In the genomic region with DNA sequence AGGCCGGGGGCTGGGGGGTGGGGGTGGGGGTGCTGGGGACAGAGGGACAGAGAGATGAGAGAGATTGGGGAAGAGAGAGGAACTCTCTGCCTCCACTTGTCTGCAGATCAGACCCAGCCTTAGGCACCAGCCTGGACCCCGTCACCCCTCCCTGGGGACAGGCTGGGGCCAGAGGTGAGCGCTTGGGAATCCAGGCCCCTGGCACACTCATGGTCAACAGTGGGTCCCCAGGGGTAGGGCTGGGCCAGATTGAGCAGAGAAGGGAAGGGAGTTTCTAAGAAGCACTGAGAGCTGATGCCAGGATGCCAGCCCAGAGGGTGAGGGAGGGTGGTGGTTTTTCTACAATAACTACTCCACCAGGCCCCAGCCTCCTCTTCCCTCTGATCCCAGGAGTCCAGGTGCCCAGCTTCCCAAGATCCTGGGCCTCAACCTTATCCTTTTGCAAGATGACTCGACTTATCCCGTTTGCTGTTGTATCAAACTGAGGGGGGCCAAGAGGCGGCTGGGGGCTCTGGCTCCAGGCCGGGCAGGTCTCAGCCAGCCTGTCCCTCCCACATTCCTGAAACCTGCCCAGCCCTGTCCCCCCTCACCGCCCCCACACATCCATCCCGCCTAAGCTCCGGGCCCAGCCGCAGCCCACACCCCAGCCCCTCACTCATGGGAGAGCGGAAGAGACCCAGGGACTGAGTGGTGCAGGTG, we compare ENCODE assay signal across 16 cellular contexts. TPM values are rescaled to one million over a fixed set of nuclear protein-coding genes. Genes with fewer than 3 reads are reported as not detected.
DNase-seq lines count a peak whose midpoint lies in the region; ATAC-seq and TF ChIP-seq lines count a peak whose summit lies in the region.
"Had no signal": no experiment of that assay in that cellular context is flagged by ENCODE, and none has a peak within 500 bp of the region (broad histone marks: within the 10 kb centered on the region; RNA-seq: fewer than 3 reads in every experiment).

No MANE protein-coding gene starts in this region.

- peak; percentile 20 to 25 for ATAC-seq in right cardiac atrium
- ATAC-seq in psoas muscle: no peak
- ATAC-seq in HG03108 (IDR thresholded peaks at IDR 0.05; ENCODE audit: unreplicated experiment): no peak
- ATAC-seq in HG02759 (IDR thresholded peaks at IDR 0.05; ENCODE audit: unreplicated experiment): no peak
- ATAC-seq: activated CD8-positive, alpha-beta T cell treated with anti-CD3 and anti-CD28 coated beads for 36 hours had no signal

- peaks cover 3% of the 10 kb centered on the region for H3K27me3 ChIP-seq in AG04450 (ENCODE audit: control insufficient read depth, insufficient read depth, low read length)
- no peaks in the 10 kb centered on the region for H3K27me3 ChIP-seq in right cardiac atrium (ENCODE audit: control insufficient read depth, insufficient read depth)
- no peaks in the 10 kb centered on the region for H3K27me3 ChIP-seq in psoas muscle (ENCODE audit: insufficient read depth in 3 of 3, low read length in 2 of 3)

- intact Hi-C loops in right cardiac atrium (cut with DNase I) (loop anchor here in 1 of 4 donors (5.0 kb wide), 1 partner anchor 32 kb away; no protein-coding TSS in a partner anchor), psoas muscle (cut with DNase I) (loop anchor here in 1 of 2 donors (5.0 kb wide), 1 partner anchor 32 kb away; no protein-coding TSS in a partner anchor)

- TF ChIP-seq CTCF in AG04450 (IDR thresholded peaks at IDR 0.05; ENCODE audit: low read depth, low read length) (no peak), psoas muscle (IDR thresholded peaks at IDR 0.05) (no peak)

- H3K9me3 ChIP-seq in AG04450 (ENCODE audit: control insufficient read depth, insufficient read depth, low read length): no peaks in the 10 kb centered on the region; the same call in 1 of the 2 replicates
- no peaks in the 10 kb centered on the region for H3K9me3 ChIP-seq in right cardiac atrium (ENCODE audit: control insufficient read depth, low read length)
- no peaks in the 10 kb centered on the region for H3K9me3 ChIP-seq in psoas muscle

- H3K4me3 ChIP-seq in AG04450 (ENCODE audit: low read depth, low read length) (peak overlapping the region; percentile 25), right cardiac atrium (ENCODE audit: low read length) (peak overlapping the region; percentile 66), psoas muscle (peak overlapping the region; percentile 78)

- POLR2A ChIA-PET in AG04450 (lab: Yijun Ruan, JAX): interaction anchor here (0.7 to 1.7 kb wide), 2 partner anchors 30 to 39 kb away, joined by 5 read pairs; no protein-coding TSS in a partner anchor

- H3K27ac ChIP-seq in AG04450 (ENCODE audit: low read depth, low read length) (no peak overlapping the region), right cardiac atrium (ENCODE audit: low read length) (no peak overlapping the region), psoas muscle (no peak overlapping the region)

- H3K4me1 ChIP-seq in right cardiac atrium (ENCODE audit: control insufficient read depth, insufficient read depth, low read length) (peaks cover 4% of the 10 kb centered on the region), psoas muscle (peaks cover 18% of the 10 kb centered on the region)

- 56% methylated on average over 12 of the region's 12 CpGs for WGBS in right cardiac atrium
- 63 to 67% (median 66%) methylated on average over 12 of the region's 12 CpGs for WGBS in psoas muscle, 3 donors

- CTCF ChIA-PET in AG04450 (lab: Charles Lee): interaction anchor here (1.4 to 3.3 kb wide), 3 partner anchors 15 to 86 kb away, joined by 3 to 20 read pairs (median 8); no protein-coding TSS in a partner anchor

- no peak for TF ChIP-seq RAD21 in Ishikawa (IDR thresholded peaks at IDR 0.05; ENCODE audit: low read depth)

- H3K36me3 ChIP-seq in psoas muscle (ENCODE audit: insufficient read depth in 1 of 2, low read depth in 1 of 2): peaks cover 0 to 18% of the 10 kb centered on the region in 2 donors

- DNase-seq in AG04450 (ENCODE audit: low read depth, low spot score) (no peak), right cardiac atrium (peak in 2 of 3 donors; percentile 25 to 31), psoas muscle (no peak), hippocampal formation (lab: John Stamatoyannopoulos, UW) (no peak), HuH-7 (ENCODE audit: low spot score) (no peak)
- DNase-seq: activated CD8-positive, alpha-beta T cell treated with anti-CD3 and anti-CD28 coated beads for 36 hours; central memory CD4-positive, alpha-beta T cell; kidney glomerular epithelial cell; NCI-H1105 treated with DMSO at 0.1 percent for 48 hours; T-helper 9 cell had no signal

- no peak for TF ChIP-seq EP300 in Ishikawa (IDR thresholded peaks at IDR 0.05; ENCODE audit: borderline replicate concordance)

TF ChIP-seq in Ishikawa, 13 proteins besides CTCF, POLR2A, EP300 and RAD21:
- TF ChIP-seq ZBTB7A (IDR thresholded peaks at IDR 0.05; ENCODE audit: low read depth): 0 out of 2 replicates have a peak, but pooled peaks have one; percentile 19
- TF ChIP-seq EGR1 (IDR thresholded peaks at IDR 0.05): peak; percentile 43; the same call in 1 of the 2 replicates
- no peak for TF ChIP-seq YY1 (IDR thresholded peaks at IDR 0.05; ENCODE audit: low read depth)
- no peak for TF ChIP-seq CEBPB (IDR thresholded peaks at IDR 0.05)
- TF ChIP-seq TCF12 (IDR thresholded peaks at IDR 0.05; ENCODE audit: low read depth): no peak
TF ChIP-seq in Ishikawa: peak in this region for 2.

RNA-seq across cellular contexts. Expression of gene BCAM, which starts 1.1 kb away (rescaled TPM):
- polyA plus RNA-seq in AG04450 (2011; rRNA removed) (8.4 and 9.7 TPM in 2 replicates), right cardiac atrium (107 TPM), psoas muscle (10 to 100 TPM; 12.5 to 15.8 (median 15.7) TPM)
- polyA minus RNA-seq in AG04450 (2011; rRNA and poly(A)+ RNA removed): 5.6 and 8.0 TPM in 2 replicates
- total RNA-seq in right cardiac atrium (100 to 1,000 TPM in 1 of 4 donors, 10 to 100 TPM in 3; 69.9 to 130 (median 80.1) TPM), psoas muscle (10 to 100 TPM; 20.0 to 44.9 (median 25.0) TPM)
- total RNA-seq: activated CD8-positive, alpha-beta T cell treated with anti-CD3 and anti-CD28 coated beads for 36 hours had no signal

RNA-seq across cellular contexts. Expression of gene CBLC, which starts 32.3 kb away (rescaled TPM):
- polyA plus RNA-seq in AG04450 (2011; rRNA removed) (not detected in 2 replicates), right cardiac atrium (not detected), psoas muscle (under 1 TPM in 1 of 3 donors, not detected in 2; 0.08 TPM)
- polyA minus RNA-seq in AG04450 (2011; rRNA and poly(A)+ RNA removed): not detected in 2 replicates
- total RNA-seq in right cardiac atrium (not detected), psoas muscle (under 1 TPM in 1 of 4 donors, not detected in 3; 0.34 TPM)
- total RNA-seq: activated CD8-positive, alpha-beta T cell treated with anti-CD3 and anti-CD28 coated beads for 36 hours; Daoy; H4; NCI-H460 had no signal

RNA-seq across cellular contexts. Expression of gene NECTIN2, which starts 36.1 kb away (rescaled TPM):
- polyA plus RNA-seq in AG04450 (2011; rRNA removed) (80.2 and 110 TPM in 2 replicates), right cardiac atrium (44.2 TPM), psoas muscle (10 to 100 TPM in 2 of 3 donors, 1 to 10 TPM in 1; 9.0 to 18.1 (median 11.2) TPM)
- 91.0 and 114 TPM in 2 replicates for polyA minus RNA-seq in AG04450 (2011; rRNA and poly(A)+ RNA removed)
- total RNA-seq in right cardiac atrium (100 to 1,000 TPM in 1 of 4 donors, 10 to 100 TPM in 3; 47.8 to 106 (median 57.5) TPM), psoas muscle (10 to 100 TPM; 17.5 to 32.9 (median 24.1) TPM)

Comparison
In these comparisons a context has a peak if more than half of its experiments do, and no peak if none do; other contexts are left out.
1. DNase-seq: peak in right cardiac atrium (2 of 3); none in AG04450 (single experiment), psoas muscle (0 of 2), hippocampal formation (0 of 2) and HuH-7 (single experiment).
2. H3K4me3 ChIP-seq: peak in every context shown above with its lines; median percentile 78 in psoas muscle; 66 in right cardiac atrium; 25 in AG04450.
3. ATAC-seq: peak in right cardiac atrium (2 of 2); none in psoas muscle (0 of 4), HG03108 (single experiment) and HG02759 (single experiment).